ENCODE assay signal across 8 cellular contexts in genomic region chr2:70247364-70248144, GRCh38. TPM values are rescaled to one million over a fixed set of nuclear protein-coding genes. Genes with fewer than 3 reads are reported as not detected.
A peak's percentile ranks its signal among the peaks of the same experiment; 100 is the strongest.
DNase-seq lines count a peak whose midpoint lies in the region; ATAC-seq and TF ChIP-seq lines count a peak whose summit lies in the region.

No MANE protein-coding gene starts in this region.

- no peaks in the 10 kb centered on the region for H3K4me1 ChIP-seq in stomach smooth muscle (ENCODE audit: control insufficient read depth, insufficient read depth, low read length)

- H3K27ac ChIP-seq in adipose tissue (ENCODE audit: low read depth, low read length) = peak overlapping the region; percentile 53
- peak overlapping the region; percentile 92 for H3K27ac ChIP-seq in stomach smooth muscle (ENCODE audit: low read length)

- no peak for TF ChIP-seq CTCF in kidney epithelial cell (IDR thresholded peaks at IDR 0.05; ENCODE audit: insufficient read depth, low read length, poor library complexity, severe bottlenecking)

- ATAC-seq in GM18867 (IDR thresholded peaks at IDR 0.05; ENCODE audit: unreplicated experiment) = no peak

- H3K27me3 ChIP-seq in kidney epithelial cell (ENCODE audit: control insufficient read depth, insufficient read depth, low read length) (no peaks in the 10 kb centered on the region), stomach smooth muscle (ENCODE audit: control insufficient read depth in 1 of 2, insufficient read depth in 2 of 2, low read length in 2 of 2) (no peaks in the 10 kb centered on the region)

- H3K9me3 ChIP-seq in stomach smooth muscle (ENCODE audit: control insufficient read depth in 2 of 2, low read length in 2 of 2) = no peaks in the 10 kb centered on the region

- peak; percentile 29 for DNase-seq in DMS79 (lab: John Stamatoyannopoulos, UW)
- peak; percentile 32 to 51 for DNase-seq in Kasumi-1 (lab: John Stamatoyannopoulos, UW)
- DNase-seq in kidney epithelial cell (ENCODE audit: low read depth) = no peak
- DNase-seq in nucleus accumbens (lab: John Stamatoyannopoulos, UW) = no peak
- DNase-seq in germinal center (ENCODE audit: low spot score) = no peak

- H3K36me3 ChIP-seq in kidney epithelial cell (ENCODE audit: control insufficient read depth, insufficient read depth, low read length) (no peaks in the 10 kb centered on the region), stomach smooth muscle (ENCODE audit: control insufficient read depth in 2 of 2, insufficient read depth in 2 of 2, low read length in 2 of 2) (no peaks in the 10 kb centered on the region)

- H3K4me3 ChIP-seq in kidney epithelial cell (ENCODE audit: low read depth, low read length) = peak overlapping the region; percentile 95
- peak overlapping the region; percentile 95 to 100 for H3K4me3 ChIP-seq in stomach smooth muscle (ENCODE audit: low read length in 2 of 2)

- peak overlapping the region; percentile 89 to 99 for H3K9ac ChIP-seq in stomach smooth muscle (ENCODE audit: low read length in 2 of 2)

- 0 to 1% (median 0%) methylated on average over 18 of the region's 18 CpGs for WGBS in adipose tissue, 3 donors

RNA-seq across cellular contexts. Expression of gene TIA1, which starts 0.9 kb away (rescaled TPM):
- polyA plus RNA-seq in adipose tissue = 10 to 100 TPM; 20.3 to 28.6 (median 28.1) TPM
- total RNA-seq in kidney epithelial cell = 64.6 and 65.7 TPM in 2 replicates

RNA-seq across cellular contexts. Expression of gene PCYOX1, which starts 10.4 kb away (rescaled TPM):
- polyA plus RNA-seq in adipose tissue = 10 to 100 TPM; 12.7 to 41.2 (median 29.1) TPM
- total RNA-seq in kidney epithelial cell = 26.6 and 26.7 TPM in 2 replicates

RNA-seq across cellular contexts. Expression of gene SNRPG, which starts 46.0 kb away (rescaled TPM):
- polyA plus RNA-seq in adipose tissue = 100 to 1,000 TPM in 2 of 3 donors, 10 to 100 TPM in 1; 55.6 to 174 (median 115) TPM
- 133 and 151 TPM in 2 replicates for total RNA-seq in kidney epithelial cell

RNA-seq across cellular contexts. Expression of gene FAM136A, which starts 54.3 kb away (rescaled TPM):
- 10 to 100 TPM; 21.1 to 45.0 (median 23.3) TPM for polyA plus RNA-seq in adipose tissue
- total RNA-seq in kidney epithelial cell = 67.1 and 70.5 TPM in 2 replicates

RNA-seq across cellular contexts. Expression of gene C2orf42, which starts 56.7 kb away (rescaled TPM):
- 10 to 100 TPM in 1 of 3 donors, 1 to 10 TPM in 2; 5.4 to 14.2 (median 5.6) TPM for polyA plus RNA-seq in adipose tissue
- total RNA-seq in kidney epithelial cell = 9.1 and 15.4 TPM in 2 replicates

Comparison
In these comparisons a context has a peak if more than half of its experiments do, and no peak if none do; other contexts are left out.
1. DNase-seq: peak in DMS79 (single experiment) and Kasumi-1 (2 of 2); none in kidney epithelial cell (single experiment), nucleus accumbens (0 of 56) and germinal center (single experiment).